In the genomic region with DNA sequence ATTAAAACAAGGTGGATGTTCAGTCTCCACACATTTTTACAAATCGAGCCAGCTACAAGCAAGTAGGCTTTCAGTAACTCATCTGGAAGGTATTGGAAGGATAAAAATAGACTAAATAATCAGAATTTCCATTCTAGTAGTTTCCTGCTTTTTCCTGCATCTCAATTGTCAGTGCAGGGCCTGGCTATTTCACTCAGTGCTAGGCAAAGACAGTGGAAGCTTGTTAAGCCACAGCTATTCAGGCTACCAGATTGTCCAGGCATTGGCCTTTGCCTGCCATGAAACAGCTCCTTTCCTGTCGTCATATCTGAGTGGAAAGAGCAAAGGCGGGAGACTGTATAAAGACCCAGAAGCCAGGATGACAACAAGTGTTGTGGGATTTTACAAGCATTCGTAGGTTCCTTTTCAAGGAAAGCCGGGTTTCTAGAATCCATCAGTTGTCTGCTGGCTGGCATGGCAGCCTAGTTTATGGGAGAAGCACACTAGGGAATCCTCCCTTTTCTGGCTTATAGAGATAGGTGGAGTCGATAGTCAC, we compare ENCODE assay signal across 14 cellular contexts. TPM values are rescaled to one million over a fixed set of nuclear protein-coding genes. Genes with fewer than 3 reads are reported as not detected.
DNase-seq lines count a peak whose midpoint lies in the region; ATAC-seq and TF ChIP-seq lines count a peak whose summit lies in the region.
"Had no signal": no experiment of that assay in that cellular context is flagged by ENCODE, and none has a peak within 500 bp of the region (broad histone marks: within the 10 kb centered on the region; RNA-seq: fewer than 3 reads in every experiment).

No MANE protein-coding gene starts in this region.

- no peak for DNase-seq in T-helper 2 cell treated with Interferon-gamma antibody and Interleukin-4, amounts not matched to agents 5 μg/mL and 100 μg/mL, for 36 hours (ENCODE audit: low spot score)
- no peak for DNase-seq in T-helper 2 cell
- DNase-seq in SK-MEL-5 (ENCODE audit: low read depth, low spot score): peak; percentile 30
- DNase-seq in endodermal cell: no peak
- DNase-seq in stomach: no peak
- DNase-seq in OCI-M1 (lab: John Stamatoyannopoulos, UW): no peak
- DNase-seq in activated T-cell treated with anti-CD3 and anti-CD28 coated beads, Interleukin-2, amount 50 U/mL, for 4 hours: no peak
- DNase-seq: amniotic stem cell, DMS79 treated with DMSO at 0.1 percent for 48 hours, natural killer cell, NCI-H187 treated with DMSO at 0.1 percent for 48 hours, Peyer's patch, thyroid gland had no signal

- no peak overlapping the region for H3K27ac ChIP-seq in endodermal cell (ENCODE audit: low read depth, low read length)
- H3K27ac ChIP-seq in skeletal muscle tissue (ENCODE audit: low read depth, low read length): peak overlapping the region; percentile 79
- peak overlapping the region in 2 of 5 donors; percentile 76 to 84 for H3K27ac ChIP-seq in stomach

- H3K27ac Mint-ChIP-seq in T-helper 2 cell treated with Interferon-gamma antibody and Interleukin-4, amounts not matched to agents 5 μg/mL and 100 μg/mL, for 36 hours: peak overlapping the region; percentile 60
- H3K27ac Mint-ChIP-seq in endodermal cell: peak overlapping the region; percentile 99

- no peaks in the 10 kb centered on the region for H3K27me3 Mint-ChIP-seq in T-helper 2 cell treated with Interferon-gamma antibody and Interleukin-4, amounts not matched to agents 5 μg/mL and 100 μg/mL, for 36 hours (ENCODE audit: low read depth)
- no peaks in the 10 kb centered on the region for H3K27me3 Mint-ChIP-seq in endodermal cell (ENCODE audit: insufficient read depth)
- no peaks in the 10 kb centered on the region for H3K27me3 Mint-ChIP-seq in activated T-cell treated with anti-CD3 and anti-CD28 coated beads, Interleukin-2, amount 50 U/mL, for 4 hours (ENCODE audit: low read depth)

- in situ Hi-C loops in SK-MEL-5 (cut with HindIII; ENCODE audit: low pct_unique_long_range_greater_than_20kb, low sequenced_read_pairs): loop anchor here (25.0 kb wide), 1 partner anchor 113 kb away; no protein-coding TSS in a partner anchor

- H3K4me1 ChIP-seq in endodermal cell (ENCODE audit: control insufficient read depth, insufficient read depth, low read length) (peaks cover 2% of the 10 kb centered on the region), skeletal muscle tissue (ENCODE audit: control insufficient read depth in 3 of 3, insufficient read depth in 3 of 3, low read length in 3 of 3) (peaks cover 20 to 32% (median 29%) of the 10 kb centered on the region in 3 donors), stomach (peaks cover 27 to 46% (median 39%) of the 10 kb centered on the region in 4 donors)

- 91 to 93% methylated on average over 4 to 5 of the region's 6 CpGs for WGBS in endodermal cell (ENCODE audit: insufficient coverage in 1 of 2, insufficient read length in 1 of 2), 2 experiments
- 76 to 87% (median 86%) methylated on average over 6 of the region's 6 CpGs for WGBS in stomach, 5 donors

- intact Hi-C loops in stomach (cut with DNase I; ENCODE audit: low total_unique reads): no loop called here

- TF ChIP-seq EP300 in stomach (IDR thresholded peaks at IDR 0.05): no peak

- peaks cover 37% of the 10 kb centered on the region for H3K4me1 Mint-ChIP-seq in T-helper 2 cell treated with Interferon-gamma antibody and Interleukin-4, amounts not matched to agents 5 μg/mL and 100 μg/mL, for 36 hours (ENCODE audit: low read depth)
- peaks cover 30% of the 10 kb centered on the region for H3K4me1 Mint-ChIP-seq in endodermal cell
- H3K4me1 Mint-ChIP-seq in activated T-cell treated with anti-CD3 and anti-CD28 coated beads, Interleukin-2, amount 50 U/mL, for 4 hours (ENCODE audit: low read depth): peaks cover 50% of the 10 kb centered on the region

- H3K27me3 ChIP-seq in endodermal cell (ENCODE audit: control insufficient read depth, insufficient read depth, low read length, poor library complexity, severe bottlenecking) (no peaks in the 10 kb centered on the region), skeletal muscle tissue (ENCODE audit: control insufficient read depth in 3 of 3, insufficient read depth in 3 of 3, low read length in 3 of 3) (no peaks in the 10 kb centered on the region), stomach (no peaks in the 10 kb centered on the region)
- H3K27me3 ChIP-seq: Peyer's patch, thyroid gland had no signal

- H3K36me3 ChIP-seq in endodermal cell (ENCODE audit: control insufficient read depth, insufficient read depth, low read length): no peaks in the 10 kb centered on the region
- no peaks in the 10 kb centered on the region for H3K36me3 ChIP-seq in skeletal muscle tissue (ENCODE audit: control insufficient read depth in 3 of 3, insufficient read depth in 3 of 3, low read length in 3 of 3)
- H3K36me3 ChIP-seq in stomach: no peaks in the 10 kb centered on the region
- H3K36me3 ChIP-seq: Peyer's patch, thyroid gland had no signal

- no peaks in the 10 kb centered on the region for H3K9me3 Mint-ChIP-seq in T-helper 2 cell treated with Interferon-gamma antibody and Interleukin-4, amounts not matched to agents 5 μg/mL and 100 μg/mL, for 36 hours
- H3K9me3 Mint-ChIP-seq in endodermal cell: no peaks in the 10 kb centered on the region
- H3K9me3 Mint-ChIP-seq in activated T-cell treated with anti-CD3 and anti-CD28 coated beads, Interleukin-2, amount 50 U/mL, for 4 hours: no peaks in the 10 kb centered on the region
- H3K9me3 Mint-ChIP-seq: natural killer cell had no signal

- H3K9me3 ChIP-seq in endodermal cell (ENCODE audit: control insufficient read depth, low read length) (no peaks in the 10 kb centered on the region), skeletal muscle tissue (ENCODE audit: control insufficient read depth in 3 of 3, low read length in 3 of 3) (no peaks in the 10 kb centered on the region), stomach (no peaks in the 10 kb centered on the region)
- H3K9me3 ChIP-seq: Peyer's patch, thyroid gland had no signal

- ATAC-seq in activated T-cell treated with anti-CD3 and anti-CD28 coated beads, Interleukin-2, amount 50 U/mL, for 4 hours: no peak
- ATAC-seq: natural killer cell had no signal

- peaks cover 8% of the 10 kb centered on the region for H3K36me3 Mint-ChIP-seq in T-helper 2 cell treated with Interferon-gamma antibody and Interleukin-4, amounts not matched to agents 5 μg/mL and 100 μg/mL, for 36 hours (ENCODE audit: low read depth)
- H3K36me3 Mint-ChIP-seq in endodermal cell (ENCODE audit: low read depth): no peaks in the 10 kb centered on the region
- H3K36me3 Mint-ChIP-seq in activated T-cell treated with anti-CD3 and anti-CD28 coated beads, Interleukin-2, amount 50 U/mL, for 4 hours (ENCODE audit: insufficient read depth): peaks cover 3% of the 10 kb centered on the region
- H3K36me3 Mint-ChIP-seq: natural killer cell had no signal

- peak overlapping the region; percentile 92 for H3K4me3 Mint-ChIP-seq in T-helper 2 cell treated with Interferon-gamma antibody and Interleukin-4, amounts not matched to agents 5 μg/mL and 100 μg/mL, for 36 hours
- no peak overlapping the region for H3K4me3 Mint-ChIP-seq in endodermal cell
- no peak overlapping the region for H3K4me3 Mint-ChIP-seq in activated T-cell treated with anti-CD3 and anti-CD28 coated beads, Interleukin-2, amount 50 U/mL, for 4 hours

- H3K4me3 ChIP-seq in endodermal cell (ENCODE audit: low read length): no peak overlapping the region
- H3K4me3 ChIP-seq in skeletal muscle tissue (ENCODE audit: low read length in 3 of 3): no peak overlapping the region
- no peak overlapping the region for H3K4me3 ChIP-seq in stomach
- H3K4me3 ChIP-seq: Peyer's patch, thyroid gland had no signal

- H3K9ac ChIP-seq in endodermal cell (ENCODE audit: extremely low read depth, low read length, poor library complexity, severe bottlenecking) (no peak overlapping the region), skeletal muscle tissue (ENCODE audit: low read depth in 1 of 3, low read length in 3 of 3) (peak overlapping the region; percentile 10 to 51 (median 19))

- no peak for TF ChIP-seq CTCF in endodermal cell (conservative IDR thresholded peaks at IDR 0.05)
- TF ChIP-seq CTCF in stomach (IDR thresholded peaks at IDR 0.05): no peak

- TF ChIP-seq POLR2A in stomach (IDR thresholded peaks at IDR 0.05): no peak

RNA-seq across cellular contexts. Expression of gene TNRC6B, which starts 2.1 kb away (rescaled TPM):
- 27.2 and 27.9 TPM in 2 replicates for total RNA-seq in SK-MEL-5 (2014; rRNA removed; shearing (Covaris generic))
- 9.6 and 10.9 TPM in 2 replicates for polyA plus RNA-seq in SK-MEL-5 (2015; cell fraction: cytosol; rRNA removed)
- polyA plus RNA-seq in SK-MEL-5 (2015; cell fraction: nucleus; rRNA removed): 10.3 and 11.8 TPM in 2 replicates
- total RNA-seq in endodermal cell: 10 to 100 TPM; 57.5 to 62.5 TPM
- 13.7 TPM for polyA plus RNA-seq in endodermal cell (2013, experiment 1 of 2)
- polyA plus RNA-seq in endodermal cell (2013, experiment 2 of 2): 14.7 TPM
- total RNA-seq in skeletal muscle tissue: 28.2 TPM
- 100 to 1,000 TPM in 1 of 5 donors, 10 to 100 TPM in 4; 13.6 to 316 (median 47.9) TPM for total RNA-seq in stomach
- 1 to 10 TPM in 1 of 3 donors, under 1 TPM in 2; 0.88 to 5.8 (median 0.92) TPM for polyA plus RNA-seq in stomach
- total RNA-seq in activated T-cell treated with anti-CD3 and anti-CD28 coated beads, Interleukin-2, amount 50 U/mL, for 4 hours: 10 to 100 TPM; 19.4 to 21.6 (median 21.2) TPM
